Comparison of ENCODE assay signal across 1 cellular context in the genomic region with DNA sequence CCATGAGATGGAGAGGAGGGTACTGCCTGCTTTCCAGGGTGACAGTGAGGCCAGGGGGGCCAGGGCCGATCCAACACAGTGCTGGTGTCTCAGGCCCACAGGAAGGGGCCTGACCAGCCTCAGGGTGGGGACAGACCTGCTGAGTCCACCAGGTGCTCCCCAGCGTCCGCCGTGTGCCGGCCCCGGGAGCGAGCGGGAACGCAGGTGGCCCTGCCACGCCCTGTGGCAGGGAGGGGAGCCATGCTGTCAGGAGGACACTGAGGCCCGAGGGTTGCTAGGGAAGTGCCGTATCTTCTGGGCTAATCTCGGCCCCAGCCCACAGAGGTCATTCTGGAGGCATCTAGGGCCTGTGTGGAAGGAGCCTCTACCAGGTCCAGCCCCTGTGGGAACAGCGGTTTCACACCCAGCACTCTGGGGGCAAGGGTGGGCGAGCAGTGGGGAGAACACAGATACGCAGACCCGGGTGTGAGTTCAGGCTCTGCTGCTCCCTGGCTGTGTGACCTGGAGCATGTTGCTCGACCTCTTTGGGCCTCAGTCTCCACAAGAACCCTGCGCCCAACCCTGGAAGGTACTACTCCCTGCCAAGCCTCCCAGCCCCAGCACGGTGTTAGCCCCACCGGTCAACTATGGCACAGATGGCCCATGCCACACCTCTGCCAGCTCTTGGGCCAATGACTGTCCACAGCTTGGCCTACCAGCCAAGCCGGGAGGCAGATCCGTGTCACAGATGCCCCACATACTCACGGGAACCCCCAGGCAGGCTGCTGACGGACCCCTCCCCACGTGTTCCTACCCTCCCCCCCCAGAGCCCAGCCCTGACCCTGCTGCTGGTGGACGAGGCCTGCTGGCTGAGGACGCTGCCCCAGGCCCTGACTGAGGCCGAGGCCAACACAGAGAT.
TF ChIP-seq lines count a peak whose summit lies in the region.

No MANE protein-coding gene starts in this region.

TF ChIP-seq in K562, 482 proteins besides CTCF, POLR2A, EP300 and RAD21 (continued from another document):
- TF ChIP-seq, protein P1, sequence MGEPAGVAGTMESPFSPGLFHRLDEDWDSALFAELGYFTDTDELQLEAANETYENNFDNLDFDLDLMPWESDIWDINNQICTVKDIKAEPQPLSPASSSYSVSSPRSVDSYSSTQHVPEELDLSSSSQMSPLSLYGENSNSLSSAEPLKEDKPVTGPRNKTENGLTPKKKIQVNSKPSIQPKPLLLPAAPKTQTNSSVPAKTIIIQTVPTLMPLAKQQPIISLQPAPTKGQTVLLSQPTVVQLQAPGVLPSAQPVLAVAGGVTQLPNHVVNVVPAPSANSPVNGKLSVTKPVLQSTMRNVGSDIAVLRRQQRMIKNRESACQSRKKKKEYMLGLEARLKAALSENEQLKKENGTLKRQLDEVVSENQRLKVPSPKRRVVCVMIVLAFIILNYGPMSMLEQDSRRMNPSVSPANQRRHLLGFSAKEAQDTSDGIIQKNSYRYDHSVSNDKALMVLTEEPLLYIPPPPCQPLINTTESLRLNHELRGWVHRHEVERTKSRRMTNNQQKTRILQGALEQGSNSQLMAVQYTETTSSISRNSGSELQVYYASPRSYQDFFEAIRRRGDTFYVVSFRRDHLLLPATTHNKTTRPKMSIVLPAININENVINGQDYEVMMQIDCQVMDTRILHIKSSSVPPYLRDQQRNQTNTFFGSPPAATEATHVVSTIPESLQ (CRISPR knock-in tag; IDR thresholded peaks at IDR 0.05): no peak
- TF ChIP-seq SNRNP70 (optimal IDR thresholded peaks at IDR 0.05; ENCODE audit: low read depth, low read length): no peak
- peak; percentile 50; the same call in 1 of the 2 replicates for TF ChIP-seq RB1 (IDR thresholded peaks at IDR 0.05; ENCODE audit: low read depth)
- TF ChIP-seq ZNF586 (CRISPR knock-in tag; conservative IDR thresholded peaks at IDR 0.05): no peak
- TF ChIP-seq, protein P2, sequence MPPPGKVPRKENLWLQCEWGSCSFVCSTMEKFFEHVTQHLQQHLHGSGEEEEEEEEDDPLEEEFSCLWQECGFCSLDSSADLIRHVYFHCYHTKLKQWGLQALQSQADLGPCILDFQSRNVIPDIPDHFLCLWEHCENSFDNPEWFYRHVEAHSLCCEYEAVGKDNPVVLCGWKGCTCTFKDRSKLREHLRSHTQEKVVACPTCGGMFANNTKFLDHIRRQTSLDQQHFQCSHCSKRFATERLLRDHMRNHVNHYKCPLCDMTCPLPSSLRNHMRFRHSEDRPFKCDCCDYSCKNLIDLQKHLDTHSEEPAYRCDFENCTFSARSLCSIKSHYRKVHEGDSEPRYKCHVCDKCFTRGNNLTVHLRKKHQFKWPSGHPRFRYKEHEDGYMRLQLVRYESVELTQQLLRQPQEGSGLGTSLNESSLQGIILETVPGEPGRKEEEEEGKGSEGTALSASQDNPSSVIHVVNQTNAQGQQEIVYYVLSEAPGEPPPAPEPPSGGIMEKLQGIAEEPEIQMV (tag; conservative IDR thresholded peaks at IDR 0.05; ENCODE audit: low read depth): no peak; the same call in 1 of the 2 replicates
- TF ChIP-seq, protein P3, sequence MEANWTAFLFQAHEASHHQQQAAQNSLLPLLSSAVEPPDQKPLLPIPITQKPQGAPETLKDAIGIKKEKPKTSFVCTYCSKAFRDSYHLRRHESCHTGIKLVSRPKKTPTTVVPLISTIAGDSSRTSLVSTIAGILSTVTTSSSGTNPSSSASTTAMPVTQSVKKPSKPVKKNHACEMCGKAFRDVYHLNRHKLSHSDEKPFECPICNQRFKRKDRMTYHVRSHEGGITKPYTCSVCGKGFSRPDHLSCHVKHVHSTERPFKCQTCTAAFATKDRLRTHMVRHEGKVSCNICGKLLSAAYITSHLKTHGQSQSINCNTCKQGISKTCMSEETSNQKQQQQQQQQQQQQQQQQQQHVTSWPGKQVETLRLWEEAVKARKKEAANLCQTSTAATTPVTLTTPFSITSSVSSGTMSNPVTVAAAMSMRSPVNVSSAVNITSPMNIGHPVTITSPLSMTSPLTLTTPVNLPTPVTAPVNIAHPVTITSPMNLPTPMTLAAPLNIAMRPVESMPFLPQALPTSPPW (CRISPR knock-in tag; IDR thresholded peaks at IDR 0.05): peak; percentile 59; the same call in 1 of the 2 replicates
- no peak for TF ChIP-seq EGR1 (conservative IDR thresholded peaks at IDR 0.05)
- TF ChIP-seq ZBTB9 (CRISPR knock-in tag; IDR thresholded peaks at IDR 0.05): no peak
- no peak for TF ChIP-seq MIER1 (IDR thresholded peaks at IDR 0.05; ENCODE audit: low read depth)
- TF ChIP-seq BCOR (IDR thresholded peaks at IDR 0.05): peak; percentile 29; the same call in 1 of the 2 replicates
- no peak for TF ChIP-seq COPS2 (conservative IDR thresholded peaks at IDR 0.05)
- TF ChIP-seq ZBTB1 (CRISPR knock-in tag; IDR thresholded peaks at IDR 0.05; ENCODE audit: borderline replicate concordance, low read depth): no peak
- no peak for TF ChIP-seq CHD2 (IDR thresholded peaks at IDR 0.05; ENCODE audit: low read depth, low read length)
